Comparison of ENCODE assay signal across 8 cellular contexts in genomic region chr15:58182460-58183163, GRCh38. TPM values are rescaled to one million over a fixed set of nuclear protein-coding genes. Genes with fewer than 3 reads are reported as not detected.
DNase-seq lines count a peak whose midpoint lies in the region; ATAC-seq and TF ChIP-seq lines count a peak whose summit lies in the region.

No MANE protein-coding gene starts in this region.

- ATAC-seq in GM18861 (IDR thresholded peaks at IDR 0.05; ENCODE audit: unreplicated experiment) (no peak), GM21737 (IDR thresholded peaks at IDR 0.05; ENCODE audit: unreplicated experiment) (no peak)

- TF ChIP-seq CTCF in GM10266 (IDR thresholded peaks at IDR 0.05; ENCODE audit: control insufficient read depth, insufficient read depth, low read depth, missing control alignments) (peak; percentile 91), breast epithelium (IDR thresholded peaks at IDR 0.05) (peak in 2 of 3 donors; percentile 41 to 52)

- intact Hi-C loops in breast epithelium (cut with DNase I; ENCODE audit: low total_unique reads) = no loop called here

- peak; percentile 53 for DNase-seq in GM10266 (ENCODE audit: extremely low spot score)
- DNase-seq in HuH-7.5 (ENCODE audit: low spot score) = peak; percentile 20
- DNase-seq in SK-N-DZ (ENCODE audit: low spot score) = peak; percentile 52
- DNase-seq in breast epithelium (ENCODE audit: low spot score in 2 of 2) = no peak
- DNase-seq in islet precursor cell = peak; percentile 72
- peak; percentile 1 to 14 for DNase-seq in stimulated activated CD4-positive, alpha-beta T cell treated with anti-CD3 and anti-CD28 coated beads, Interleukin-1b, Interleukin-23, amount 100 ng/mL, for 4 hours (ENCODE audit: low read depth in 2 of 2)

- H3K4me3 ChIP-seq in breast epithelium = no peak overlapping the region

- TF ChIP-seq POLR2A in breast epithelium (IDR thresholded peaks at IDR 0.05) = no peak

- H3K27ac ChIP-seq in breast epithelium = no peak overlapping the region

- H3K27me3 ChIP-seq in breast epithelium = no peaks in the 10 kb centered on the region

- no peaks in the 10 kb centered on the region for H3K9me3 ChIP-seq in breast epithelium

- no peaks in the 10 kb centered on the region for H3K4me1 ChIP-seq in breast epithelium

- no peaks in the 10 kb centered on the region for H3K36me3 ChIP-seq in breast epithelium

RNA-seq across cellular contexts. Expression of gene AQP9, which starts 44.4 kb away (rescaled TPM):
- polyA plus RNA-seq in SK-N-DZ (2014; cell fraction: cytosol; rRNA removed) = not detected in 2 replicates
- not detected in 2 replicates for polyA plus RNA-seq in SK-N-DZ (2014; cell fraction: nucleus; rRNA removed)
- 1 to 10 TPM; 1.3 to 6.9 (median 1.8) TPM for total RNA-seq in breast epithelium

Comparison
In these comparisons a context has a peak if more than half of its experiments do, and no peak if none do; other contexts are left out.
1. DNase-seq: peak in GM10266 (single experiment), HuH-7.5 (single experiment), SK-N-DZ (single experiment), islet precursor cell (single experiment) and stimulated activated CD4-positive, alpha-beta T cell treated with anti-CD3 and anti-CD28 coated beads, Interleukin-1b, Interleukin-23, amount 100 ng/mL, for 4 hours (2 of 2); none in breast epithelium (0 of 2).